Comparison of ENCODE assay signal across 10 cellular contexts in genomic region chr20:59955131-59955796, GRCh38. TPM values are rescaled to one million over a fixed set of nuclear protein-coding genes. Genes with fewer than 3 reads are reported as not detected.
DNase-seq lines count a peak whose midpoint lies in the region; ATAC-seq, FAIRE-seq and TF ChIP-seq lines count a peak whose summit lies in the region.
"Had no signal": no experiment of that assay in that cellular context is flagged by ENCODE, and none has a peak within 500 bp of the region (broad histone marks: within the 10 kb centered on the region; RNA-seq: fewer than 3 reads in every experiment).

No MANE protein-coding gene starts in this region.

- no peaks in the 10 kb centered on the region for H3K36me3 ChIP-seq in body of pancreas (replicated peaks in 1 of 2; ENCODE audit: insufficient read depth in 1 of 2, low read depth in 2 of 2)
- H3K36me3 ChIP-seq in pancreas, result no peaks in the 10 kb centered on the region
- H3K36me3 ChIP-seq in esophagus squamous epithelium, result peaks cover 0 to 25% (median 0%) of the 10 kb centered on the region in 3 donors

- peak; percentile 27 for ATAC-seq in body of pancreas
- ATAC-seq in pancreas, result peak in 3 of 4 donors; percentile 64 to 72 (median 69)

- H3K27me3 ChIP-seq in body of pancreas (no peaks in the 10 kb centered on the region), pancreas (peaks cover 0 to 8% (median 3%) of the 10 kb centered on the region in 4 donors), esophagus squamous epithelium (no peaks in the 10 kb centered on the region)

- no peaks in the 10 kb centered on the region for H3K9me3 ChIP-seq in body of pancreas
- H3K9me3 ChIP-seq in pancreas, result no peaks in the 10 kb centered on the region
- no peaks in the 10 kb centered on the region for H3K9me3 ChIP-seq in esophagus squamous epithelium

- H3K27ac ChIP-seq in body of pancreas, result no peak overlapping the region
- H3K27ac ChIP-seq in pancreas, result no peak overlapping the region
- no peak overlapping the region for H3K27ac ChIP-seq in esophagus squamous epithelium
- H3K27ac ChIP-seq: SK-N-MC had no signal

- FAIRE-seq in pancreas (lab: Jason Lieb, UNC), result no peak
- FAIRE-seq: A204.1 had no signal

- WGBS in body of pancreas, 2 donors, result 69 to 72% methylated on average over 8 of the region's 8 CpGs
- 73 to 76% methylated on average over 8 of the region's 8 CpGs for WGBS in pancreas, 2 donors
- WGBS in esophagus squamous epithelium, 2 donors, result 79 to 81% methylated on average over 5 to 8 of the region's 8 CpGs

- intact Hi-C loops in body of pancreas (cut with DNase I), result no loop called here
- intact Hi-C loops in pancreas (cut with DNase I), result no loop called here
- intact Hi-C loops in esophagus squamous epithelium (cut with DNase I), result no loop called here

- H3K4me1 ChIP-seq in body of pancreas (peaks cover 11% of the 10 kb centered on the region), pancreas (peaks cover 5 to 10% (median 5%) of the 10 kb centered on the region in 3 donors), esophagus squamous epithelium (peaks cover 0 to 5% (median 0%) of the 10 kb centered on the region in 3 donors)

- DNase-seq in DMS 273 (lab: John Stamatoyannopoulos, UW; ENCODE audit: unreplicated experiment) (peak; percentile 16), DMS 273 treated with DMSO at 0.1 percent for 48 hours (lab: John Stamatoyannopoulos, UW) (no peak), NCI-H2107 treated with DMSO at 0.1 percent for 48 hours (lab: John Stamatoyannopoulos, UW; ENCODE audit: unreplicated experiment) (peak; percentile 53), body of pancreas (no peak), pancreas (no peak), esophagus squamous epithelium (lab: John Stamatoyannopoulos, UW) (no peak)
- no peak for DNase-seq in stimulated activated CD4-positive, alpha-beta T cell treated with anti-CD3 and anti-CD28 coated beads, Interleukin-4, amount 100 ng/mL, for 1 hour
- no peak for DNase-seq in activated CD4-positive, alpha-beta T cell treated with anti-CD3 and anti-CD28 coated beads, Interleukin-2, amount 50 U/mL, for 4 hours

- TF ChIP-seq POLR2A in body of pancreas (IDR thresholded peaks at IDR 0.05) (no peak), esophagus squamous epithelium (IDR thresholded peaks at IDR 0.05) (no peak)

- TF ChIP-seq CTCF in body of pancreas (IDR thresholded peaks at IDR 0.05) (peak in 3 of 7 experiments; percentile 16 to 34 (median 33)), pancreas (IDR thresholded peaks at IDR 0.05) (no peak), esophagus squamous epithelium (IDR thresholded peaks at IDR 0.05) (peak in 2 of 6 experiments; percentile 21 to 44)

- H3K4me3 ChIP-seq in body of pancreas (no peak overlapping the region), pancreas (no peak overlapping the region), esophagus squamous epithelium (no peak overlapping the region)
- H3K4me3 ChIP-seq: SK-N-MC had no signal

RNA-seq across cellular contexts. Expression of gene CDH26, which starts 3.0 kb away (rescaled TPM):
- total RNA-seq in body of pancreas (under 1 TPM; 0.26 to 0.33 TPM), pancreas (under 1 TPM; 0.13 to 0.97 (median 0.42) TPM), esophagus squamous epithelium (10 to 100 TPM in 1 of 4 donors, 1 to 10 TPM in 3; 2.5 to 10.3 (median 4.0) TPM)
- polyA plus RNA-seq in pancreas, result 1 to 10 TPM in 1 of 2 donors, under 1 TPM in 1; 0.89 to 1.1 TPM

RNA-seq across cellular contexts. Expression of gene FAM217B, which starts 15.1 kb away (rescaled TPM):
- 1 to 10 TPM; 2.6 to 3.6 TPM for total RNA-seq in body of pancreas
- 1 to 10 TPM; 2.5 to 6.6 (median 3.9) TPM for total RNA-seq in pancreas
- polyA plus RNA-seq in pancreas, result 1 to 10 TPM; 1.4 to 2.3 TPM
- 1 to 10 TPM; 5.1 to 9.3 (median 6.4) TPM for total RNA-seq in esophagus squamous epithelium

RNA-seq across cellular contexts. Expression of gene PPP1R3D, which starts 15.2 kb away (rescaled TPM):
- total RNA-seq in body of pancreas (1 to 10 TPM; 6.0 to 6.3 TPM), pancreas (1 to 10 TPM; 3.0 to 6.3 (median 4.0) TPM), esophagus squamous epithelium (10 to 100 TPM in 3 of 4 donors, 1 to 10 TPM in 1; 8.4 to 14.7 (median 10.8) TPM)
- polyA plus RNA-seq in pancreas, result 1 to 10 TPM; 1.4 to 2.6 TPM

RNA-seq across cellular contexts. Expression of gene SYCP2, which starts 21.8 kb away (rescaled TPM):
- total RNA-seq in body of pancreas (10 to 100 TPM in 1 of 2 donors, 1 to 10 TPM in 1; 3.6 to 15.3 TPM), pancreas (1 to 10 TPM; 1.3 to 4.7 (median 2.5) TPM), esophagus squamous epithelium (1 to 10 TPM in 3 of 4 donors, under 1 TPM in 1; 0.92 to 4.5 (median 1.8) TPM)
- polyA plus RNA-seq in pancreas, result 1 to 10 TPM; 4.0 to 4.4 TPM

Comparison
In these comparisons a context has a peak if more than half of its experiments do, and no peak if none do; other contexts are left out.
1. DNase-seq: peak in DMS 273 (single experiment) and NCI-H2107 treated with DMSO at 0.1 percent for 48 hours (single experiment); none in DMS 273 treated with DMSO at 0.1 percent for 48 hours (single experiment), body of pancreas (0 of 4), pancreas (0 of 6), stimulated activated CD4-positive, alpha-beta T cell treated with anti-CD3 and anti-CD28 coated beads, Interleukin-4, amount 100 ng/mL, for 1 hour (single experiment), esophagus squamous epithelium (single experiment) and activated CD4-positive, alpha-beta T cell treated with anti-CD3 and anti-CD28 coated beads, Interleukin-2, amount 50 U/mL, for 4 hours (0 of 2).